Comparison of ENCODE assay signal across 7 cellular contexts in the genomic region with DNA sequence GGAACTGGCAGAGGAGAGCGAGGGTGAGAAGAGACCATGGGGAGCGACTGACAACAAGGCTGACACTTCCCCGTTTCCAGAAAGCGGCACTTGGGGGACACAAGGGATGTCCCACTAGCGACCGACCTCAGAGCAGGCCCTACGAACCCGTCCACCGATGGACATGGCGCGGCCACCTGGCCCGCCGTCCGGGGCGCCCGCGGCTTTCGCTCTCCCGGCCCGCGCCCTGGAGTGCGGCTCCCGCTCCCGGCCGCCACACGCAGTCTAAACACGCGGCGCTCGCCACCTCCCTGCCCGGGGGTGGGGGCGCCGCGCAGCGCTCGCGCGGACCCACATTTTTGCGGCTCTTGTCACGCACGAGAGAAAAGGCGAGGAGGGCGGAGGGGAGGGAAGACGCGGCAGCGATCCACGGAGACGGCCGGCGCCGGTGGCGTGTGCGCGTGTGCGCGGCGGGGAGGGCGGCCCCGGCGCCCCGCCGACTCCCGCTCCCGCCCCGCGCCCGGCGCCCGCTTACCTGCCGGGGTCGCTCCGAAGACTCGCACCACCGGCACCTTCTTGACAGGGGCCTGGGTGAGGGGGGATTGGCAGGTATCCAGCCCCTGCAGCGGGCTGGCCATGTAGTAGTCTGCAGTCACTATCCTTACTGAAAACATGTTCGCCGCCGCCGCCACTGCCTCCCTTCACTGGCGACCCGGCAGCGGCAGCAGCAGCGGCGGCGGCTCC. TPM values are rescaled to one million over a fixed set of nuclear protein-coding genes. Genes with fewer than 3 reads are reported as not detected.
DNase-seq lines count a peak whose midpoint lies in the region; ATAC-seq and TF ChIP-seq lines count a peak whose summit lies in the region.

No MANE protein-coding gene starts in this region.

- peak; percentile 19 for ATAC-seq in HG02571 (IDR thresholded peaks at IDR 0.05; ENCODE audit: unreplicated experiment)

- H3K27me3 ChIP-seq in ectodermal cell (ENCODE audit: control insufficient read depth, insufficient read depth, low read length, poor library complexity, severe bottlenecking): peaks cover 30% of the 10 kb centered on the region

- H3K27ac ChIP-seq in ectodermal cell (ENCODE audit: insufficient read depth, low read depth, low read length, poor library complexity, severe bottlenecking): peak overlapping the region; percentile 95

- TF ChIP-seq POLR2A in GM15510 (IDR thresholded peaks at IDR 0.05; ENCODE audit: borderline replicate concordance, extremely low read depth, insufficient read length): peak; percentile 34

- no peaks in the 10 kb centered on the region for H3K36me3 ChIP-seq in ectodermal cell (ENCODE audit: control insufficient read depth, insufficient read depth, low read length)

- DNase-seq in NCI-H146 treated with DMSO at 0.1 percent for 48 hours (lab: John Stamatoyannopoulos, UW; ENCODE audit: unreplicated experiment): peak; percentile 24
- peak; percentile 42 to 59 for DNase-seq in activated CD4-positive, alpha-beta T cell treated with anti-CD3 and anti-CD28 coated beads, Interleukin-2, amount 50 U/mL, for 48 hours
- peak; percentile 46 to 51 for DNase-seq in lung microvascular endothelial cell (ENCODE audit: low read depth in 2 of 2)
- DNase-seq in stimulated activated CD8-positive, alpha-beta memory T cell treated with anti-CD3 and anti-CD28 coated beads, Interleukin-15, amount 100 ng/mL, for 48 hours (ENCODE audit: low read depth in 2 of 2): peak; percentile 17 to 19

- H3K9me3 ChIP-seq in ectodermal cell (ENCODE audit: control insufficient read depth, low read length): no peaks in the 10 kb centered on the region

- H3K4me3 ChIP-seq in ectodermal cell (ENCODE audit: insufficient read depth, low read depth, low read length): peak overlapping the region; percentile 89

- H3K4me1 ChIP-seq in ectodermal cell (ENCODE audit: control insufficient read depth, insufficient read depth, low read length): peaks cover 19% of the 10 kb centered on the region

- 0% methylated on average over 85 of the region's 85 CpGs for WGBS in ectodermal cell, 2 experiments

RNA-seq across cellular contexts. Expression of a gene that starts 0.6 kb away (rescaled TPM):
- polyA plus RNA-seq in ectodermal cell (2013, experiment 1 of 4): 8.6 TPM
- 13.4 TPM for polyA plus RNA-seq in ectodermal cell (2013, experiment 2 of 4)
- polyA plus RNA-seq in ectodermal cell (2013, experiment 3 of 4): 8.1 TPM
- polyA plus RNA-seq in ectodermal cell (2013, experiment 4 of 4): 9.5 TPM
- total RNA-seq in lung microvascular endothelial cell: 17.0 and 18.8 TPM in 2 replicates

Comparison
In these comparisons a context has a peak if more than half of its experiments do, and no peak if none do; other contexts are left out.
1. Peak in every context shown above with its lines: DNase-seq, ATAC-seq, H3K4me3 ChIP-seq and H3K27ac ChIP-seq.